Comparison of ENCODE assay signal across 28 cellular contexts in the genomic region with DNA sequence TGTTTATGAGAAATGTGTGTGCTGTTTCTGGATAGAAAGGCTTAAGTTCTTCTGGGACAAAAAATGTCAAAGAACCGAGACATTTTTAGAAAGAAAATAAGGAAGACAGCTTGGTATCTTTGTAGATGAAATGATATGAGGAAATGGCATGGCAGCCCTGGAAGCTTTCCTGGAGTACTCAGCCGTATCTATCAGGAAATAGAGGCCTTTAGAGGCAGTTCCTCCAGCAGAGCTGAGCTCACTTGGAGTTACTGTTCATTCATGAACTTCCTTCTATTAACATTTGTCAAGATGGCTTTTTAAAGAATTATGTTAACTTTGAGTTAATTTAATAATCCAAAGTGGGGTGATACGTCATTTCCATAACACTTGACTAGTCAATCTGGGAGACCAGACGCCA. TPM values are rescaled to one million over a fixed set of nuclear protein-coding genes. Genes with fewer than 3 reads are reported as not detected.
DNase-seq lines count a peak whose midpoint lies in the region; ATAC-seq and TF ChIP-seq lines count a peak whose summit lies in the region.
"Had no signal": no experiment of that assay in that cellular context is flagged by ENCODE, and none has a peak within 500 bp of the region (broad histone marks: within the 10 kb centered on the region; RNA-seq: fewer than 3 reads in every experiment).

No MANE protein-coding gene starts in this region.

- CTCF ChIA-PET in A673 (lab: Charles Lee): no interaction called here

- H3K27me3 ChIP-seq in A673 (replicated peaks; ENCODE audit: insufficient read depth, low read depth, low read length, poor library complexity) (no peaks in the 10 kb centered on the region), lower lobe of right lung (ENCODE audit: low read depth) (no peaks in the 10 kb centered on the region)
- H3K27me3 ChIP-seq: right lobe of liver had no signal

- ATAC-seq in lower lobe of right lung: no peak
- ATAC-seq in GM21825 (IDR thresholded peaks at IDR 0.05; ENCODE audit: unreplicated experiment): no peak
- ATAC-seq: A549; CD8-positive, alpha-beta T cell; left lobe of liver had no signal

- H3K36me3 ChIP-seq in A673 (ENCODE audit: insufficient read depth, low read length, poor library complexity, severe bottlenecking) (no peaks in the 10 kb centered on the region), lower lobe of right lung (peaks cover 9% of the 10 kb centered on the region)
- H3K36me3 ChIP-seq: HAP-1 had no signal

- H3K4me1 ChIP-seq in A673 (ENCODE audit: insufficient read depth, low read length, poor library complexity, severe bottlenecking): peaks cover 45% of the 10 kb centered on the region
- H3K4me1 ChIP-seq in lower lobe of right lung: peaks cover 50% of the 10 kb centered on the region
- H3K4me1 ChIP-seq: A549, HAP-1 had no signal

- TF ChIP-seq CTCF in A673 (conservative IDR thresholded peaks at IDR 0.05; ENCODE audit: low read depth, low read length) (no peak), endothelial cell (IDR thresholded peaks at IDR 0.05; ENCODE audit: unreplicated experiment) (no peak), osteocyte (IDR thresholded peaks at IDR 0.05) (no peak), lower lobe of right lung (IDR thresholded peaks at IDR 0.05) (no peak)

- peak overlapping the region; percentile 75 for H3K27ac Mint-ChIP-seq in endothelial cell (ENCODE audit: unreplicated experiment)
- no peak overlapping the region for H3K27ac Mint-ChIP-seq in osteocyte (ENCODE audit: unreplicated experiment)
- H3K27ac Mint-ChIP-seq: activated naive CD4-positive, alpha-beta T cell treated with anti-CD3 and anti-CD28 coated beads, Interleukin-2, amount 50 U/mL, for 24 hours; CD8-positive, alpha-beta T cell; T-helper 2 cell treated with Interferon-gamma antibody and Interleukin-4, amounts not matched to agents 5 μg/mL and 100 μg/mL, for 36 hours; type B pancreatic cell had no signal

- H3K36me3 Mint-ChIP-seq in endothelial cell (ENCODE audit: low read depth, unreplicated experiment) (peaks cover 22% of the 10 kb centered on the region), osteocyte (ENCODE audit: unreplicated experiment) (peaks cover 47% of the 10 kb centered on the region)
- H3K36me3 Mint-ChIP-seq: activated naive CD4-positive, alpha-beta T cell treated with anti-CD3 and anti-CD28 coated beads, Interleukin-2, amount 50 U/mL, for 24 hours; CD8-positive, alpha-beta T cell had no signal

- peak overlapping the region; percentile 71 for H3K27ac ChIP-seq in A673 (ENCODE audit: low read depth, low read length, poor library complexity, severe bottlenecking)
- H3K27ac ChIP-seq in lower lobe of right lung: no peak overlapping the region
- H3K27ac ChIP-seq: A549, epithelial cell of prostate, HL-60, KMS-11, right lobe of liver, WERI-Rb-1 had no signal

- POLR2A ChIA-PET in A673 (lab: Charles Lee; ENCODE audit: low non-redundant PET): no interaction called here

- no peak overlapping the region for H3K4me3 ChIP-seq in A673 (ENCODE audit: low read depth, low read length, poor library complexity, severe bottlenecking)
- no peak overlapping the region for H3K4me3 ChIP-seq in lower lobe of right lung
- H3K4me3 ChIP-seq: A549, HAP-1, right lobe of liver had no signal

- no peaks in the 10 kb centered on the region for H3K27me3 Mint-ChIP-seq in endothelial cell (ENCODE audit: unreplicated experiment)
- H3K27me3 Mint-ChIP-seq in osteocyte (ENCODE audit: unreplicated experiment): no peaks in the 10 kb centered on the region
- H3K27me3 Mint-ChIP-seq: activated naive CD4-positive, alpha-beta T cell treated with anti-CD3 and anti-CD28 coated beads, Interleukin-2, amount 50 U/mL, for 24 hours; type B pancreatic cell had no signal

- H3K4me3 Mint-ChIP-seq in endothelial cell (ENCODE audit: unreplicated experiment) (peak overlapping the region; percentile 43), osteocyte (ENCODE audit: unreplicated experiment) (no peak overlapping the region)
- H3K4me3 Mint-ChIP-seq: activated naive CD4-positive, alpha-beta T cell treated with anti-CD3 and anti-CD28 coated beads, Interleukin-2, amount 50 U/mL, for 24 hours; CD8-positive, alpha-beta T cell; T-helper 2 cell treated with Interferon-gamma antibody and Interleukin-4, amounts not matched to agents 5 μg/mL and 100 μg/mL, for 36 hours; type B pancreatic cell had no signal

- H3K9me3 ChIP-seq in A673 (ENCODE audit: low read depth, low read length, poor library complexity, severe bottlenecking) (no peaks in the 10 kb centered on the region), lower lobe of right lung (no peaks in the 10 kb centered on the region)
- H3K9me3 ChIP-seq: A549, HAP-1, right lobe of liver had no signal

- no TSS peak for BruUV-seq in A673 (replicated peaks; lab: Mats Ljungman, UMichigan)

- peak; percentile 49 for DNase-seq in A673 (ENCODE audit: low spot score)
- DNase-seq in Kasumi-1 (lab: John Stamatoyannopoulos, UW): peak; percentile 18 to 39
- DNase-seq in endothelial cell (ENCODE audit: low spot score): no peak
- peak; percentile 7 for DNase-seq in osteocyte (ENCODE audit: extremely low spot score, unreplicated experiment)
- no peak for DNase-seq in NCI-H1694 treated with DMSO at 0.1 percent for 48 hours (lab: John Stamatoyannopoulos, UW)
- DNase-seq in lower lobe of right lung: no peak
- no peak for DNase-seq in stimulated activated CD4-positive, alpha-beta T cell treated with anti-CD3 and anti-CD28 coated beads, Interleukin-4, amount 100 ng/mL, for 24 hours
- DNase-seq: activated CD4-positive, alpha-beta T cell treated with anti-CD3 and anti-CD28 coated beads for 4 hours; AML-193; amniotic stem cell; CD8-positive, alpha-beta T cell; DMS53; NCI-H1417; NCI-H2081; NCI-H526; posterior cingulate gyrus; WERI-Rb-1 had no signal

- H3K4me1 Mint-ChIP-seq in endothelial cell (ENCODE audit: unreplicated experiment): peaks cover 50% of the 10 kb centered on the region
- peaks cover 54% of the 10 kb centered on the region for H3K4me1 Mint-ChIP-seq in osteocyte (ENCODE audit: unreplicated experiment)

- no peaks in the 10 kb centered on the region for H3K9me3 Mint-ChIP-seq in endothelial cell (ENCODE audit: unreplicated experiment)
- H3K9me3 Mint-ChIP-seq in osteocyte (ENCODE audit: unreplicated experiment): peaks cover 8% of the 10 kb centered on the region
- H3K9me3 Mint-ChIP-seq: activated naive CD4-positive, alpha-beta T cell treated with anti-CD3 and anti-CD28 coated beads, Interleukin-2, amount 50 U/mL, for 24 hours; CD8-positive, alpha-beta T cell had no signal

- intact Hi-C loops in A673 (cut with micrococcal nuclease; ENCODE audit: unreplicated experiment) (no loop called here), lower lobe of right lung (cut with DNase I) (no loop called here)

RNA-seq across cellular contexts. Expression of a gene that starts 36.6 kb away (rescaled TPM):
- total RNA-seq in A673 (2021) (2.9 and 4.2 TPM in 2 replicates), endothelial cell (ENCODE audit: unreplicated experiment) (13.7 TPM), osteocyte (2.3 and 2.7 TPM in 2 replicates), lower lobe of right lung (12.5 TPM)

Comparison
In these comparisons a context has a peak if more than half of its experiments do, and no peak if none do; other contexts are left out.
1. DNase-seq: peak in A673 (single experiment), Kasumi-1 (2 of 2) and osteocyte (single experiment); none in endothelial cell (single experiment), NCI-H1694 treated with DMSO at 0.1 percent for 48 hours (single experiment), lower lobe of right lung (single experiment) and stimulated activated CD4-positive, alpha-beta T cell treated with anti-CD3 and anti-CD28 coated beads, Interleukin-4, amount 100 ng/mL, for 24 hours (single experiment).